ENCODE assay signal across 21 cellular contexts in the genomic region with DNA sequence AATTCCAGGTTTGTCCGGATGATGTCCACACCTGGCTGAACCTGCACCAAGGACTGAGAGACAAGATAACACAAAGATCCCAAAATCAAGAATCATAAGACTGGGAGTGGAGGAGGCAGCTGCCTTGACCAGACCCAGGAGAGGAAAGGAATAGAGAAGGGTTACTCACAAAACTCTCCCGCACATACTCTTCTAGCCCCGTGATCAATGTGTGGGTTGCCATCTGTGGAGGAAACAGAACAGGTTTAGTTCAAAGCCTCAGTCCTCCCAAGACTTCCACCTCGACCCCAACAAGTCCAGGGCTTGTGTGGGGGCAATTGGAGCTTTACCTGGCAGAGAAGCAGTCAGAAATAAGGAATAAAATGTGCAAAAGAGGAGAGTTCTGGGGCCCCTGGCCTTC. TPM values are rescaled to one million over a fixed set of nuclear protein-coding genes. Genes with fewer than 3 reads are reported as not detected.
DNase-seq lines count a peak whose midpoint lies in the region; ATAC-seq and TF ChIP-seq lines count a peak whose summit lies in the region.
"Had no signal": no experiment of that assay in that cellular context is flagged by ENCODE, and none has a peak within 500 bp of the region (broad histone marks: within the 10 kb centered on the region; RNA-seq: fewer than 3 reads in every experiment).

No MANE protein-coding gene starts in this region.

- no peaks in the 10 kb centered on the region for H3K79me2 ChIP-seq in osteoblast (ENCODE audit: insufficient read depth, low read length)

- intact Hi-C loops in activated naive CD4-positive, alpha-beta T cell treated with anti-CD3 and anti-CD28 coated beads for 36 hours (cut with micrococcal nuclease): no loop called here
- intact Hi-C loops in lower lobe of right lung (cut with DNase I): no loop called here
- intact Hi-C loops in posterior cingulate gyrus (cut with DNase I): no loop called here
- intact Hi-C loops in posterior vena cava (cut with DNase I): no loop called here

- H3K4me1 Mint-ChIP-seq in activated naive CD4-positive, alpha-beta T cell treated with anti-CD3 and anti-CD28 coated beads for 36 hours (ENCODE audit: low read depth): peaks cover 1% of the 10 kb centered on the region
- peaks cover 3% of the 10 kb centered on the region in 2 donors for H3K4me1 Mint-ChIP-seq in effector memory CD8-positive, alpha-beta T cell (ENCODE audit: low read depth in 2 of 2)
- H3K4me1 Mint-ChIP-seq: IgD-negative memory B cell had no signal

- H3K27me3 ChIP-seq in osteoblast (ENCODE audit: insufficient read depth, low read length): no peaks in the 10 kb centered on the region
- no peaks in the 10 kb centered on the region for H3K27me3 ChIP-seq in lower lobe of right lung (ENCODE audit: low read depth)

- H3K9me3 Mint-ChIP-seq in activated naive CD4-positive, alpha-beta T cell treated with anti-CD3 and anti-CD28 coated beads for 36 hours: no peaks in the 10 kb centered on the region
- H3K9me3 Mint-ChIP-seq in effector memory CD8-positive, alpha-beta T cell: no peaks in the 10 kb centered on the region
- H3K9me3 Mint-ChIP-seq: IgD-negative memory B cell had no signal

- no peak for DNase-seq in activated naive CD4-positive, alpha-beta T cell treated with anti-CD3 and anti-CD28 coated beads for 36 hours
- DNase-seq in activated naive CD4-positive, alpha-beta T cell treated with anti-CD3 and anti-CD28 coated beads, Interleukin-2, amount 50 U/mL, for 16 hours: no peak
- DNase-seq in RWPE1 (ENCODE audit: low spot score) (no peak), osteoblast (ENCODE audit: insufficient read length, low spot score, missing footprints) (peak; percentile 62), lower lobe of right lung (no peak), posterior cingulate gyrus (no peak), posterior vena cava (ENCODE audit: low spot score) (no peak)
- DNase-seq in effector memory CD8-positive, alpha-beta T cell: no peak
- DNase-seq: DMS53; GDM1; NCI-H1105; NCI-H146; NCI-H2029; NCI-H345; NCI-H524; NCI-H774; NK-92 treated with Interleukin-12 subunit alpha and Interleukin-12 subunit beta, amount 100 ng/mL, for 24 hours had no signal

- H2AFZ ChIP-seq in osteoblast (ENCODE audit: low read length): no peak overlapping the region

- H3K27ac Mint-ChIP-seq in activated naive CD4-positive, alpha-beta T cell treated with anti-CD3 and anti-CD28 coated beads for 36 hours: peak overlapping the region; percentile 21
- H3K27ac Mint-ChIP-seq in effector memory CD8-positive, alpha-beta T cell: peak overlapping the region; percentile 25 to 66
- H3K27ac Mint-ChIP-seq: IgD-negative memory B cell had no signal

- H3K27me3 Mint-ChIP-seq in activated naive CD4-positive, alpha-beta T cell treated with anti-CD3 and anti-CD28 coated beads for 36 hours (ENCODE audit: low read depth): no peaks in the 10 kb centered on the region
- no peaks in the 10 kb centered on the region for H3K27me3 Mint-ChIP-seq in effector memory CD8-positive, alpha-beta T cell
- H3K27me3 Mint-ChIP-seq: IgD-negative memory B cell had no signal

- peaks cover 6% of the 10 kb centered on the region for H4K20me1 ChIP-seq in osteoblast (ENCODE audit: insufficient read depth, low read length)

- H3K4me1 ChIP-seq in osteoblast (ENCODE audit: insufficient read depth, low read length) (peaks cover 7% of the 10 kb centered on the region), lower lobe of right lung (no peaks in the 10 kb centered on the region)

- no peak overlapping the region for H3K4me3 Mint-ChIP-seq in activated naive CD4-positive, alpha-beta T cell treated with anti-CD3 and anti-CD28 coated beads for 36 hours
- H3K4me3 Mint-ChIP-seq in effector memory CD8-positive, alpha-beta T cell: no peak overlapping the region
- H3K4me3 Mint-ChIP-seq: IgD-negative memory B cell had no signal

- POLR2A ChIA-PET in RWPE1 (lab: Yijun Ruan, JAX; ENCODE audit: low non-redundant PET): no interaction called here

- no peak for ATAC-seq in effector memory CD8-positive, alpha-beta T cell (replicated peaks)
- no peak for ATAC-seq in lower lobe of right lung
- ATAC-seq: HCT116, Panc1 had no signal

- H3K36me3 ChIP-seq in osteoblast (ENCODE audit: insufficient read depth, low read length) (peaks cover 88% of the 10 kb centered on the region), lower lobe of right lung (peaks cover 100% of the 10 kb centered on the region)

- H3K9me3 ChIP-seq in osteoblast (ENCODE audit: low read depth, low read length) (no peaks in the 10 kb centered on the region), lower lobe of right lung (no peaks in the 10 kb centered on the region)

- CTCF ChIA-PET in activated naive CD4-positive, alpha-beta T cell treated with anti-CD3 and anti-CD28 coated beads for 36 hours (lab: Charles Lee): no interaction called here
- CTCF ChIA-PET in RWPE1 (lab: Yijun Ruan, JAX): interaction anchor here (0.6 kb wide), 1 partner anchor 11 kb away, joined by 4 read pairs; no protein-coding TSS in a partner anchor

- TF ChIP-seq CTCF in RWPE1 (conservative IDR thresholded peaks at IDR 0.05; ENCODE audit: low read depth) (no peak), osteoblast (IDR thresholded peaks at IDR 0.05; ENCODE audit: extremely low read depth, low read depth, low read length) (no peak), lower lobe of right lung (IDR thresholded peaks at IDR 0.05) (no peak)

- peaks cover 30% of the 10 kb centered on the region for H3K36me3 Mint-ChIP-seq in activated naive CD4-positive, alpha-beta T cell treated with anti-CD3 and anti-CD28 coated beads for 36 hours (ENCODE audit: low read depth)
- H3K36me3 Mint-ChIP-seq in effector memory CD8-positive, alpha-beta T cell (ENCODE audit: insufficient read depth): peaks cover 81% of the 10 kb centered on the region

- H3K4me3 ChIP-seq in osteoblast (ENCODE audit: insufficient read depth, low read length): no peak overlapping the region
- no peak overlapping the region for H3K4me3 ChIP-seq in lower lobe of right lung

- no peak overlapping the region for H3K4me2 ChIP-seq in osteoblast (ENCODE audit: insufficient read depth, low read length)

- H3K27ac ChIP-seq in RWPE1: peak overlapping the region; percentile 40
- H3K27ac ChIP-seq in osteoblast (ENCODE audit: low read depth, low read length): no peak overlapping the region
- H3K27ac ChIP-seq in lower lobe of right lung: no peak overlapping the region
- H3K27ac ChIP-seq: C4-2B had no signal

RNA-seq across cellular contexts. Expression of a gene that starts 11.1 kb away (rescaled TPM):
- total RNA-seq in activated naive CD4-positive, alpha-beta T cell treated with anti-CD3 and anti-CD28 coated beads for 36 hours: 100 to 1,000 TPM; 286 to 295 TPM
- 175 and 183 TPM in 2 replicates for total RNA-seq in osteoblast
- total RNA-seq in lower lobe of right lung: 253 TPM
- 100 to 1,000 TPM; 146 to 193 TPM for total RNA-seq in posterior vena cava

RNA-seq across cellular contexts. Expression of a gene that starts 14.3 kb away (rescaled TPM):
- total RNA-seq in activated naive CD4-positive, alpha-beta T cell treated with anti-CD3 and anti-CD28 coated beads for 36 hours: 1 to 10 TPM; 2.6 to 3.7 TPM
- total RNA-seq in osteoblast (1.1 and 1.2 TPM in 2 replicates), lower lobe of right lung (1.6 TPM), posterior vena cava (1 to 10 TPM in 1 of 2 donors, under 1 TPM in 1; 0.60 to 1.2 TPM)

RNA-seq across cellular contexts. Expression of a gene that starts 19.2 kb away (rescaled TPM):
- 1 to 10 TPM; 8.8 to 9.0 TPM for total RNA-seq in activated naive CD4-positive, alpha-beta T cell treated with anti-CD3 and anti-CD28 coated beads for 36 hours
- total RNA-seq in osteoblast: 21.2 and 21.7 TPM in 2 replicates
- total RNA-seq in lower lobe of right lung: 24.7 TPM
- 10 to 100 TPM; 18.8 to 19.3 TPM for total RNA-seq in posterior vena cava

RNA-seq across cellular contexts. Expression of a gene that starts 20.9 kb away (rescaled TPM):
- 100 to 1,000 TPM; 283 to 304 TPM for total RNA-seq in activated naive CD4-positive, alpha-beta T cell treated with anti-CD3 and anti-CD28 coated beads for 36 hours
- total RNA-seq in osteoblast: 49.2 and 52.2 TPM in 2 replicates
- 133 TPM for total RNA-seq in lower lobe of right lung
- total RNA-seq in posterior vena cava: 100 to 1,000 TPM; 119 to 133 TPM

RNA-seq across cellular contexts. Expression of a gene that starts 23.4 kb away (rescaled TPM):
- 10 to 100 TPM; 31.2 to 32.4 TPM for total RNA-seq in activated naive CD4-positive, alpha-beta T cell treated with anti-CD3 and anti-CD28 coated beads for 36 hours
- total RNA-seq in osteoblast (22.1 and 23.9 TPM in 2 replicates), lower lobe of right lung (15.4 TPM), posterior vena cava (10 to 100 TPM in 1 of 2 donors, 1 to 10 TPM in 1; 7.8 to 10.1 TPM)
